ENCODE assay signal across 24 cellular contexts in genomic region chr9:86667307-86667706, GRCh38.
DNase-seq lines count a peak whose midpoint lies in the region; ATAC-seq and TF ChIP-seq lines count a peak whose summit lies in the region.
"Had no signal": no experiment of that assay in that cellular context is flagged by ENCODE, and none has a peak within 500 bp of the region (broad histone marks: within the 10 kb centered on the region; RNA-seq: fewer than 3 reads in every experiment).

No MANE protein-coding gene starts in this region.

- POLR2A ChIA-PET in MCF 10A (lab: Yijun Ruan, JAX) = no interaction called here

- H4K20me1 ChIP-seq in fibroblast of lung (ENCODE audit: control insufficient read depth, extremely low read depth, insufficient read depth, low read length) = no peaks in the 10 kb centered on the region

- H3K4me1 ChIP-seq in breast epithelium (no peaks in the 10 kb centered on the region), fibroblast of lung (ENCODE audit: control insufficient read depth, extremely low read depth, insufficient read depth, low read length) (no peaks in the 10 kb centered on the region)
- H3K4me1 ChIP-seq: gastroesophageal sphincter, sigmoid colon had no signal

- H3K9me3 ChIP-seq in breast epithelium = peaks cover 0 to 8% of the 10 kb centered on the region in 2 donors
- H3K9me3 ChIP-seq in fibroblast of lung (ENCODE audit: control insufficient read depth, insufficient read depth, low read depth, low read length) = no peaks in the 10 kb centered on the region
- H3K9me3 ChIP-seq: sigmoid colon had no signal

- no peaks in the 10 kb centered on the region for H3K79me2 ChIP-seq in fibroblast of lung (ENCODE audit: control insufficient read depth, insufficient read depth, low read length)

- H3K27me3 Mint-ChIP-seq in MCF 10A (ENCODE audit: insufficient read depth, unreplicated experiment) = no peaks in the 10 kb centered on the region
- H3K27me3 Mint-ChIP-seq in stimulated activated naive CD8-positive, alpha-beta T cell treated with anti-CD3 and anti-CD28 coated beads, Interleukin-15, amount 100 ng/mL, for 72 hours = no peaks in the 10 kb centered on the region
- peaks cover 27% of the 10 kb centered on the region for H3K27me3 Mint-ChIP-seq in activated T-cell treated with anti-CD3 and anti-CD28 coated beads, Interleukin-2, amount 50 U/mL, for 24 hours

- H3K9me3 Mint-ChIP-seq in MCF 10A (ENCODE audit: unreplicated experiment) = peaks cover 11% of the 10 kb centered on the region
- peaks cover 5 to 7% of the 10 kb centered on the region in 2 donors for H3K9me3 Mint-ChIP-seq in stimulated activated naive CD8-positive, alpha-beta T cell treated with anti-CD3 and anti-CD28 coated beads, Interleukin-15, amount 100 ng/mL, for 72 hours
- H3K9me3 Mint-ChIP-seq in activated T-cell treated with anti-CD3 and anti-CD28 coated beads, Interleukin-2, amount 50 U/mL, for 24 hours = peaks cover 5% of the 10 kb centered on the region
- H3K9me3 Mint-ChIP-seq: natural killer cell had no signal

- H3K27ac ChIP-seq in breast epithelium = no peak overlapping the region
- H3K27ac ChIP-seq in fibroblast of lung (ENCODE audit: insufficient read depth, low read length) = no peak overlapping the region
- H3K27ac ChIP-seq: gastroesophageal sphincter, sigmoid colon had no signal

- no peak overlapping the region for H2AFZ ChIP-seq in fibroblast of lung (ENCODE audit: low read length)

- no peaks in the 10 kb centered on the region for H3K36me3 Mint-ChIP-seq in MCF 10A (ENCODE audit: insufficient read depth, unreplicated experiment)
- no peaks in the 10 kb centered on the region for H3K36me3 Mint-ChIP-seq in activated T-cell treated with anti-CD3 and anti-CD28 coated beads, Interleukin-2, amount 50 U/mL, for 24 hours (ENCODE audit: low read depth)
- H3K36me3 Mint-ChIP-seq: activated naive CD4-positive, alpha-beta T cell treated with anti-CD3 and anti-CD28 coated beads, Interleukin-2, amount 10 ng/mL, durations not matched to agents 7 days and 5 days; CD4-positive, alpha-beta memory T cell; natural killer cell had no signal

- no peak overlapping the region for H3K27ac Mint-ChIP-seq in MCF 10A (ENCODE audit: low read depth, unreplicated experiment)
- no peak overlapping the region for H3K27ac Mint-ChIP-seq in stimulated activated naive CD8-positive, alpha-beta T cell treated with anti-CD3 and anti-CD28 coated beads, Interleukin-15, amount 100 ng/mL, for 72 hours
- H3K27ac Mint-ChIP-seq in activated T-cell treated with anti-CD3 and anti-CD28 coated beads, Interleukin-2, amount 50 U/mL, for 24 hours = no peak overlapping the region
- H3K27ac Mint-ChIP-seq: activated naive CD4-positive, alpha-beta T cell treated with anti-CD3 and anti-CD28 coated beads, Interleukin-2, amount 10 ng/mL, durations not matched to agents 7 days and 5 days; CD4-positive, alpha-beta memory T cell; natural killer cell had no signal

- no peak for TF ChIP-seq POLR2A in breast epithelium (IDR thresholded peaks at IDR 0.05)

- no TSS peak for BruUV-seq in MCF 10A (replicated peaks; lab: Mats Ljungman, UMichigan)

- no peak overlapping the region for H3K9ac ChIP-seq in fibroblast of lung (ENCODE audit: insufficient read depth, low read length)

- no peaks in the 10 kb centered on the region for H3K4me1 Mint-ChIP-seq in MCF 10A (ENCODE audit: insufficient read depth, unreplicated experiment)
- peaks cover 7% of the 10 kb centered on the region for H3K4me1 Mint-ChIP-seq in stimulated activated naive CD8-positive, alpha-beta T cell treated with anti-CD3 and anti-CD28 coated beads, Interleukin-15, amount 100 ng/mL, for 72 hours
- peaks cover 8% of the 10 kb centered on the region for H3K4me1 Mint-ChIP-seq in activated T-cell treated with anti-CD3 and anti-CD28 coated beads, Interleukin-2, amount 50 U/mL, for 24 hours (ENCODE audit: low read depth)
- H3K4me1 Mint-ChIP-seq: activated naive CD4-positive, alpha-beta T cell treated with anti-CD3 and anti-CD28 coated beads, Interleukin-2, amount 10 ng/mL, durations not matched to agents 7 days and 5 days; CD4-positive, alpha-beta memory T cell had no signal

- H3K4me3 ChIP-seq in breast epithelium (no peak overlapping the region), fibroblast of lung (replicated peaks in 1 of 4; ENCODE audit: control extremely low read depth in 1 of 4, insufficient read depth in 1 of 4, low read depth in 3 of 4, low read length in 4 of 4) (no peak overlapping the region)
- H3K4me3 ChIP-seq: gastroesophageal sphincter, sigmoid colon had no signal

- ATAC-seq in stimulated activated naive CD8-positive, alpha-beta T cell treated with anti-CD3 and anti-CD28 coated beads, Interleukin-15, amount 100 ng/mL, for 72 hours = peak; percentile 54
- no peak for ATAC-seq in HG03439 (IDR thresholded peaks at IDR 0.05; ENCODE audit: unreplicated experiment)
- ATAC-seq: gastroesophageal sphincter, Right ventricle myocardium inferior had no signal

- H3K4me2 ChIP-seq in fibroblast of lung (ENCODE audit: extremely low read depth, insufficient read depth, low read length) = no peak overlapping the region

- peak; percentile 50 for DNase-seq in MCF 10A (ENCODE audit: unreplicated experiment)
- DNase-seq in breast epithelium (ENCODE audit: low spot score in 2 of 2) = no peak
- DNase-seq in RKO (ENCODE audit: low spot score) = peak; percentile 34
- DNase-seq in fibroblast of lung (ENCODE audit: low read depth in 2 of 2) = peak; percentile 29 to 49
- DNase-seq in stimulated activated naive CD8-positive, alpha-beta T cell treated with anti-CD3 and anti-CD28 coated beads, Interleukin-15, amount 100 ng/mL, for 72 hours = no peak
- DNase-seq in KG1 (lab: John Stamatoyannopoulos, UW) = no peak
- no peak for DNase-seq in activated T-cell treated with anti-CD3 and anti-CD28 coated beads, Interleukin-2, amount 50 U/mL, for 24 hours
- DNase-seq: activated CD4-positive, alpha-beta T cell treated with anti-CD3 and anti-CD28 coated beads, Interleukin-2, amount 50 U/mL, for 48 hours; activated naive CD4-positive, alpha-beta T cell treated with anti-CD3 and anti-CD28 coated beads, Interleukin-2, amount 10 ng/mL, durations not matched to agents 7 days and 5 days; activated T-cell treated with anti-CD3 and anti-CD28 coated beads, Interleukin-2, amount 50 U/mL, for 48 hours; CD4-positive, alpha-beta memory T cell; cortex of kidney; KBM-7; mesendoderm; natural killer cell; NCI-H1092; NCI-H2029; NCI-H510A; posterior cingulate gyrus; sigmoid colon; stimulated activated CD4-positive, alpha-beta T cell treated with anti-CD3 and anti-CD28 coated beads, Interleukin-4, amount 100 ng/mL, for 1 hour had no signal

- intact Hi-C loops in MCF 10A (cut with micrococcal nuclease) = no loop called here
- intact Hi-C loops in breast epithelium (cut with DNase I; ENCODE audit: low total_unique reads) = no loop called here

- H3K27me3 ChIP-seq in breast epithelium (no peaks in the 10 kb centered on the region), fibroblast of lung (ENCODE audit: control insufficient read depth, insufficient read depth, low read length) (no peaks in the 10 kb centered on the region)
- H3K27me3 ChIP-seq: gastroesophageal sphincter, sigmoid colon had no signal

- TF ChIP-seq CTCF in MCF 10A (IDR thresholded peaks at IDR 0.05; ENCODE audit: unreplicated experiment) = no peak
- no peak for TF ChIP-seq CTCF in breast epithelium (IDR thresholded peaks at IDR 0.05)
- no peak for TF ChIP-seq CTCF in fibroblast of lung (conservative IDR thresholded peaks at IDR 0.05 in 1 of 2, IDR thresholded peaks at IDR 0.05 in 1 of 2; ENCODE audit: low read depth in 1 of 2, low read length in 2 of 2)

- CTCF ChIA-PET in MCF 10A (lab: Yijun Ruan, JAX) = interaction anchor here (0.6 kb wide), 1 partner anchor 53 kb away, joined by 4 read pairs; no protein-coding TSS in a partner anchor

- no peaks in the 10 kb centered on the region for H3K36me3 ChIP-seq in breast epithelium
- no peaks in the 10 kb centered on the region for H3K36me3 ChIP-seq in fibroblast of lung (ENCODE audit: control insufficient read depth, insufficient read depth, low read length)
- H3K36me3 ChIP-seq: gastroesophageal sphincter, sigmoid colon had no signal

- H3K4me3 Mint-ChIP-seq in MCF 10A (ENCODE audit: unreplicated experiment) = no peak overlapping the region
- H3K4me3 Mint-ChIP-seq in stimulated activated naive CD8-positive, alpha-beta T cell treated with anti-CD3 and anti-CD28 coated beads, Interleukin-15, amount 100 ng/mL, for 72 hours = no peak overlapping the region
- H3K4me3 Mint-ChIP-seq in activated T-cell treated with anti-CD3 and anti-CD28 coated beads, Interleukin-2, amount 50 U/mL, for 24 hours = no peak overlapping the region
- H3K4me3 Mint-ChIP-seq: activated naive CD4-positive, alpha-beta T cell treated with anti-CD3 and anti-CD28 coated beads, Interleukin-2, amount 10 ng/mL, durations not matched to agents 7 days and 5 days; CD4-positive, alpha-beta memory T cell had no signal

Comparison
In these comparisons a context has a peak if more than half of its experiments do, and no peak if none do; other contexts are left out.
1. DNase-seq: peak in MCF 10A (single experiment), RKO (single experiment) and fibroblast of lung (2 of 2); none in breast epithelium (0 of 2), stimulated activated naive CD8-positive, alpha-beta T cell treated with anti-CD3 and anti-CD28 coated beads, Interleukin-15, amount 100 ng/mL, for 72 hours (0 of 2), KG1 (single experiment) and activated T-cell treated with anti-CD3 and anti-CD28 coated beads, Interleukin-2, amount 50 U/mL, for 24 hours (single experiment).